Comparison of ENCODE assay signal across 1 cellular context in the genomic region with DNA sequence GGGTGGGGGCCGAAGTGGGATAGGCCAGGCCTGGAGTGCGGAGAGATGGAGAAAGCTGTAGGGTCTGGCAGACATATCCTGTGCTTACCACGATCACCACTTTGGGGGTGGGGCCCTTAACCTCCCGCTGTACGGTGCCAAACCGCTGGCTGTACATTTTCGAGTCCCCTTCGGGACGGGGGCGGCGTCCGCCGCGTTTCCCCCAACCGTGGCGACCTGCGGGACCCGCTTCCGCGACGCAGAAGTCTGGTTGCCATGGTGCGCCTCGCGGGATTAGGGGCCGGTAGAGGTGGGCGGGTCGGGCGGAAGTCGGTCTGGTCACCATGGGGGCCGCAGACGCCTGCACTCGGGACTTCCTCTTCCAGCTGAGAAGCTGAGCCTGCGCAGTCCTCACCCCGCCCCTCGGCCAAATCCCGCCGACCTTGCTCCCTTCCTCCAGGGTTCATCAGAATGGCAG.
TF ChIP-seq lines count a peak whose summit lies in the region.

A gene with protein sequence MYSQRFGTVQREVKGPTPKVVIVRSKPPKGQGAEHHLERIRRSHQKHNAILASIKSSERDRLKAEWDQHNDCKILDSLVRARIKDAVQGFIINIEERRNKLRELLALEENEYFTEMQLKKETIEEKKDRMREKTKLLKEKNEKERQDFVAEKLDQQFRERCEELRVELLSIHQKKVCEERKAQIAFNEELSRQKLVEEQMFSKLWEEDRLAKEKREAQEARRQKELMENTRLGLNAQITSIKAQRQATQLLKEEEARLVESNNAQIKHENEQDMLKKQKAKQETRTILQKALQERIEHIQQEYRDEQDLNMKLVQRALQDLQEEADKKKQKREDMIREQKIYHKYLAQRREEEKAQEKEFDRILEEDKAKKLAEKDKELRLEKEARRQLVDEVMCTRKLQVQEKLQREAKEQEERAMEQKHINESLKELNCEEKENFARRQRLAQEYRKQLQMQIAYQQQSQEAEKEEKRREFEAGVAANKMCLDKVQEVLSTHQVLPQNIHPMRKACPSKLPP (minus strand): TSS at position 248 of the 457 bp plus-strand sequence. CDS start 91 bp downstream, at position 157.

TF ChIP-seq in HEK293, 187 proteins besides CTCF, POLR2A, EP300 and RAD21 (continued from another document):
- TF ChIP-seq ZNF660 (tag by site-specific recombination; IDR thresholded peaks at IDR 0.05), result no peak
- TF ChIP-seq ZNF16 (tag by site-specific recombination; IDR thresholded peaks at IDR 0.05; ENCODE audit: low read depth), result no peak
- TF ChIP-seq, protein P1, sequence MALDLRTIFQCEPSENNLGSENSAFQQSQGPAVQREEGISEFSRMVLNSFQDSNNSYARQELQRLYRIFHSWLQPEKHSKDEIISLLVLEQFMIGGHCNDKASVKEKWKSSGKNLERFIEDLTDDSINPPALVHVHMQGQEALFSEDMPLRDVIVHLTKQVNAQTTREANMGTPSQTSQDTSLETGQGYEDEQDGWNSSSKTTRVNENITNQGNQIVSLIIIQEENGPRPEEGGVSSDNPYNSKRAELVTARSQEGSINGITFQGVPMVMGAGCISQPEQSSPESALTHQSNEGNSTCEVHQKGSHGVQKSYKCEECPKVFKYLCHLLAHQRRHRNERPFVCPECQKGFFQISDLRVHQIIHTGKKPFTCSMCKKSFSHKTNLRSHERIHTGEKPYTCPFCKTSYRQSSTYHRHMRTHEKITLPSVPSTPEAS (tag by site-specific recombination; IDR thresholded peaks at IDR 0.05), result no peak
- TF ChIP-seq, protein P2, sequence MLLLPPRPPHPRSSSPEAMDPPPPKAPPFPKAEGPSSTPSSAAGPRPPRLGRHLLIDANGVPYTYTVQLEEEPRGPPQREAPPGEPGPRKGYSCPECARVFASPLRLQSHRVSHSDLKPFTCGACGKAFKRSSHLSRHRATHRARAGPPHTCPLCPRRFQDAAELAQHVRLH (tag by site-specific recombination; IDR thresholded peaks at IDR 0.05), result no peak
- TF ChIP-seq, protein P3, sequence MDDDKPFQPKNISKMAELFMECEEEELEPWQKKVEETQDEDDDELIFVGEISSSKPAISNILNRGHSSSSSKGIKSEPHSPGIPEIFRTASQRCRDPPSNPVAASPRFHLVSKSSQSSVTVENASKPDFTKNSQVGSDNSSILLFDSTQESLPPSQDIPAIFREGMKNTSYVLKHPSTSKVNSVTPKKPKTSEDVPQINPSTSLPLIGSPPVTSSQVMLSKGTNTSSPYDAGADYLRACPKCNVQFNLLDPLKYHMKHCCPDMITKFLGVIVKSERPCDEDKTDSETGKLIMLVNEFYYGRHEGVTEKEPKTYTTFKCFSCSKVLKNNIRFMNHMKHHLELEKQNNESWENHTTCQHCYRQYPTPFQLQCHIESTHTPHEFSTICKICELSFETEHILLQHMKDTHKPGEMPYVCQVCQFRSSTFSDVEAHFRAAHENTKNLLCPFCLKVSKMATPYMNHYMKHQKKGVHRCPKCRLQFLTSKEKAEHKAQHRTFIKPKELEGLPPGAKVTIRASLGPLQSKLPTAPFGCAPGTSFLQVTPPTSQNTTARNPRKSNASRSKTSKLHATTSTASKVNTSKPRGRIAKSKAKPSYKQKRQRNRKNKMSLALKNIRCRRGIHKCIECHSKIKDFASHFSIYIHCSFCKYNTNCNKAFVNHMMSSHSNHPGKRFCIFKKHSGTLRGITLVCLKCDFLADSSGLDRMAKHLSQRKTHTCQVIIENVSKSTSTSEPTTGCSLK (tag by site-specific recombination; IDR thresholded peaks at IDR 0.05), result no peak
- TF ChIP-seq MZF1 (tag by site-specific recombination; IDR thresholded peaks at IDR 0.05; ENCODE audit: borderline replicate concordance), result no peak; the same call in 1 of the 2 replicates
- no peak for TF ChIP-seq ZNF155 (tag by site-specific recombination; IDR thresholded peaks at IDR 0.05)
- TF ChIP-seq ZXDB (tag by site-specific recombination; IDR thresholded peaks at IDR 0.05), result peak; percentile 74
- TF ChIP-seq ZNF501 (tag by site-specific recombination; IDR thresholded peaks at IDR 0.05), result peak; percentile 62; the same call in 1 of the 2 replicates
- TF ChIP-seq BCL11B (tag by site-specific recombination; IDR thresholded peaks at IDR 0.05; ENCODE audit: low read depth), result no peak
- TF ChIP-seq, protein P4, sequence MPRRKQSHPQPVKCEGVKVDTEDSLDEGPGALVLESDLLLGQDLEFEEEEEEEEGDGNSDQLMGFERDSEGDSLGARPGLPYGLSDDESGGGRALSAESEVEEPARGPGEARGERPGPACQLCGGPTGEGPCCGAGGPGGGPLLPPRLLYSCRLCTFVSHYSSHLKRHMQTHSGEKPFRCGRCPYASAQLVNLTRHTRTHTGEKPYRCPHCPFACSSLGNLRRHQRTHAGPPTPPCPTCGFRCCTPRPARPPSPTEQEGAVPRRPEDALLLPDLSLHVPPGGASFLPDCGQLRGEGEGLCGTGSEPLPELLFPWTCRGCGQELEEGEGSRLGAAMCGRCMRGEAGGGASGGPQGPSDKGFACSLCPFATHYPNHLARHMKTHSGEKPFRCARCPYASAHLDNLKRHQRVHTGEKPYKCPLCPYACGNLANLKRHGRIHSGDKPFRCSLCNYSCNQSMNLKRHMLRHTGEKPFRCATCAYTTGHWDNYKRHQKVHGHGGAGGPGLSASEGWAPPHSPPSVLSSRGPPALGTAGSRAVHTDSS (tag by site-specific recombination; IDR thresholded peaks at IDR 0.05), result no peak
- TF ChIP-seq KLF7 (tag by site-specific recombination; IDR thresholded peaks at IDR 0.05; ENCODE audit: borderline replicate concordance), result no peak
- TF ChIP-seq, protein P5, sequence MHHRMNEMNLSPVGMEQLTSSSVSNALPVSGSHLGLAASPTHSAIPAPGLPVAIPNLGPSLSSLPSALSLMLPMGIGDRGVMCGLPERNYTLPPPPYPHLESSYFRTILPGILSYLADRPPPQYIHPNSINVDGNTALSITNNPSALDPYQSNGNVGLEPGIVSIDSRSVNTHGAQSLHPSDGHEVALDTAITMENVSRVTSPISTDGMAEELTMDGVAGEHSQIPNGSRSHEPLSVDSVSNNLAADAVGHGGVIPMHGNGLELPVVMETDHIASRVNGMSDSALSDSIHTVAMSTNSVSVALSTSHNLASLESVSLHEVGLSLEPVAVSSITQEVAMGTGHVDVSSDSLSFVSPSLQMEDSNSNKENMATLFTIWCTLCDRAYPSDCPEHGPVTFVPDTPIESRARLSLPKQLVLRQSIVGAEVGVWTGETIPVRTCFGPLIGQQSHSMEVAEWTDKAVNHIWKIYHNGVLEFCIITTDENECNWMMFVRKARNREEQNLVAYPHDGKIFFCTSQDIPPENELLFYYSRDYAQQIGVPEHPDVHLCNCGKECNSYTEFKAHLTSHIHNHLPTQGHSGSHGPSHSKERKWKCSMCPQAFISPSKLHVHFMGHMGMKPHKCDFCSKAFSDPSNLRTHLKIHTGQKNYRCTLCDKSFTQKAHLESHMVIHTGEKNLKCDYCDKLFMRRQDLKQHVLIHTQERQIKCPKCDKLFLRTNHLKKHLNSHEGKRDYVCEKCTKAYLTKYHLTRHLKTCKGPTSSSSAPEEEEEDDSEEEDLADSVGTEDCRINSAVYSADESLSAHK (tag by site-specific recombination; IDR thresholded peaks at IDR 0.05), result no peak
- no peak for TF ChIP-seq ZNF433 (tag by site-specific recombination; IDR thresholded peaks at IDR 0.05; ENCODE audit: low read depth)
- no peak for TF ChIP-seq ZNF114 (tag by site-specific recombination; IDR thresholded peaks at IDR 0.05)
